Comparison of ENCODE assay signal across 8 cellular contexts in the genomic region with DNA sequence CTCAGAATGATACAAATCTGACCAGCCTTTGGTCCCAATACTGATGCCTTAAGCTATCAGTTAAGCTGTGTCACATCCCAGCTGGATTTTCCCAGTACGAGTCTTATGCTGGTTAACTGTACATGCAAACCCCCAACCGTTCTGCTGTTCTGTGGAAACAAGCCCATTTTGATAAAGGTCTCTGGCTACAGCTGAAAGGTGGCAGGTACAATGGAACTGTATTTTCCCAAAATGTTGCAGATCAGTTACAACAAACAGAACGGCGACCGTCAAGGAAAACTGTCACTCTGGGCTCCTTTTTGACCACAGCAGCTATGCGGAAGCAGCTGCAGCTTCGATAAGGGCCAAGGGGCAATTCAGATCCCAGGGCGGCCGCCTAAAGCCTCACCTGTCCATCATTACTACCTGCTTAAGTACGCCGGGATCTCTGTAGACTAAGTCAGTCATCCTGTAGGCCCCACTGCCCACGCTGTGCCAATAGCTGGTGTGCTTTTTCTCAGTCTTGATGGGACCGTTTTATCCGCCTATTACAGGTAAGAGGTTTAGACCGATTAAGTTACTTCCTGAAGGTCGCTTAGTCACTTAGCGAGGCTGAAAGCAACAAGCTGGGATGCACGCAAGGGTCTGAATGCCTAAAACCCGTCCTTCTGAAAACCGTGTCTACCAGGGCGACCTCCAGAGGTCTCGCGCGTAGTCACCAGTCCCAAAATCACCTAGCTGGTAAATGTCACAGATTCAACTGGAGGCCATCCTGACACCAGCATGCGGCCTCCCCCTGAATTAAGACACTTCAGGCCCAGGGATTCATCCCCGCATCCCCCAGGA. TPM values are rescaled to one million over a fixed set of nuclear protein-coding genes. Genes with fewer than 3 reads are reported as not detected.
DNase-seq lines count a peak whose midpoint lies in the region; ATAC-seq and TF ChIP-seq lines count a peak whose summit lies in the region.

No MANE protein-coding gene starts in this region.

- peaks cover 40% of the 10 kb centered on the region for H3K36me3 Mint-ChIP-seq in nephron progenitor cell (ENCODE audit: low read depth)

- no peaks in the 10 kb centered on the region for H3K9me3 Mint-ChIP-seq in nephron progenitor cell

- peaks cover 25% of the 10 kb centered on the region for H3K4me1 Mint-ChIP-seq in nephron progenitor cell

- H3K4me1 ChIP-seq in tibial nerve = peaks cover 0 to 35% (median 8%) of the 10 kb centered on the region in 4 donors

- peak overlapping the region; percentile 94 for H3K4me3 Mint-ChIP-seq in nephron progenitor cell

- DNase-seq in NOMO-1 (lab: John Stamatoyannopoulos, UW; ENCODE audit: unreplicated experiment in 2 of 2) (peak; percentile 29 to 51), NOMO-1 treated with dmso at 0.1 percent for 144 hours (lab: John Stamatoyannopoulos, UW; ENCODE audit: unreplicated experiment) (no peak), NCI-H2227 treated with DMSO at 0.1 percent for 48 hours (lab: John Stamatoyannopoulos, UW) (peak; percentile 58), activated T-cell treated with anti-CD3 and anti-CD28 coated beads for 4 hours (peak; percentile 51), fibroblast of mammary gland (ENCODE audit: low read depth) (peak; percentile 41), nephron progenitor cell (peak; percentile 19), tibial nerve (ENCODE audit: low spot score in 2 of 2) (no peak)

- peak overlapping the region; percentile 24 to 93 (median 88) for H3K27ac ChIP-seq in tibial nerve

- no peak for TF ChIP-seq CTCF in fibroblast of mammary gland (conservative IDR thresholded peaks at IDR 0.05; ENCODE audit: control insufficient read depth, insufficient read depth, low read depth, low read length)
- TF ChIP-seq CTCF in nephron progenitor cell (IDR thresholded peaks at IDR 0.05) = no peak
- TF ChIP-seq CTCF in tibial nerve (IDR thresholded peaks at IDR 0.05) = no peak

- peaks cover 0 to 43% (median 23%) of the 10 kb centered on the region in 3 donors for H3K36me3 ChIP-seq in tibial nerve

- TF ChIP-seq POLR2A in tibial nerve (IDR thresholded peaks at IDR 0.05) = no peak

- no peak for TF ChIP-seq EP300 in tibial nerve (IDR thresholded peaks at IDR 0.05)

- no peaks in the 10 kb centered on the region for H3K9me3 ChIP-seq in tibial nerve

- ATAC-seq in HG02678 (IDR thresholded peaks at IDR 0.05; ENCODE audit: unreplicated experiment) = peak; percentile 13

- H3K27ac Mint-ChIP-seq in nephron progenitor cell = peak overlapping the region; percentile 83

- H3K27me3 ChIP-seq in tibial nerve = no peaks in the 10 kb centered on the region

- peak overlapping the region; percentile 99 for H3K4me3 ChIP-seq in fibroblast of mammary gland (ENCODE audit: control insufficient read depth, low read depth, low read length)
- H3K4me3 ChIP-seq in tibial nerve = peak overlapping the region; percentile 70 to 97 (median 89)

- WGBS in tibial nerve, 2 donors = 2% methylated on average over 25 of the region's 26 CpGs

- H3K27me3 Mint-ChIP-seq in nephron progenitor cell (ENCODE audit: low read depth, poor library complexity) = peaks cover 16% of the 10 kb centered on the region

RNA-seq across cellular contexts. Expression of gene RAB42, which starts 11.1 kb away (rescaled TPM):
- 1 to 10 TPM in 3 of 4 donors, under 1 TPM in 1; 0.87 to 8.7 (median 1.6) TPM for total RNA-seq in tibial nerve

RNA-seq across cellular contexts. Expression of gene TRNAU1AP, which starts 28.0 kb away (rescaled TPM):
- 10 to 100 TPM; 22.6 to 35.2 (median 29.3) TPM for total RNA-seq in tibial nerve

Comparison
In these comparisons a context has a peak if more than half of its experiments do, and no peak if none do; other contexts are left out.
1. DNase-seq: peak in NOMO-1 (2 of 2), NCI-H2227 treated with DMSO at 0.1 percent for 48 hours (single experiment), activated T-cell treated with anti-CD3 and anti-CD28 coated beads for 4 hours (single experiment), fibroblast of mammary gland (single experiment) and nephron progenitor cell (single experiment); none in NOMO-1 treated with dmso at 0.1 percent for 144 hours (single experiment) and tibial nerve (0 of 2).